Comparison of ENCODE assay signal across 1 cellular context in genomic region chr7:2856388-2857169, GRCh38.
A peak's percentile ranks its signal among the peaks of the same experiment; 100 is the strongest.
TF ChIP-seq lines count a peak whose summit lies in the region.

No MANE protein-coding gene starts in this region.

TF ChIP-seq in HepG2, 621 proteins besides CTCF, POLR2A, EP300 and RAD21 (continued from another document and continues in another):
- TF ChIP-seq USF2 (IDR thresholded peaks at IDR 0.05; ENCODE audit: low read depth, low read length) (peak; percentile 59), USF2 (CRISPR knock-in tag; IDR thresholded peaks at IDR 0.05; ENCODE audit: borderline replicate concordance) (no peak), RNF219 (CRISPR knock-in tag; IDR thresholded peaks at IDR 0.05) (no peak), IRF2 (CRISPR knock-in tag; IDR thresholded peaks at IDR 0.05) (no peak), ZNF83 (CRISPR knock-in tag; IDR thresholded peaks at IDR 0.05; ENCODE audit: borderline replicate concordance) (no peak), AHDC1 (CRISPR knock-in tag; IDR thresholded peaks at IDR 0.05; ENCODE audit: borderline replicate concordance) (no peak), ZNF569 (CRISPR knock-in tag; IDR thresholded peaks at IDR 0.05; ENCODE audit: borderline replicate concordance) (no peak), TFE3 (CRISPR knock-in tag; IDR thresholded peaks at IDR 0.05) (peak; percentile 54; the same call in 1 of the 2 replicates), SOX5 (CRISPR knock-in tag; IDR thresholded peaks at IDR 0.05; ENCODE audit: borderline replicate concordance) (peak; percentile 62; the same call in 1 of the 2 replicates), MATR3 (CRISPR knock-in tag; IDR thresholded peaks at IDR 0.05) (no peak), SAP130 (CRISPR knock-in tag; IDR thresholded peaks at IDR 0.05; ENCODE audit: low read depth) (peak; percentile 29; the same call in 1 of the 2 replicates), ETV6 (CRISPR knock-in tag; conservative IDR thresholded peaks at IDR 0.05) (no peak), NONO (IDR thresholded peaks at IDR 0.05) (no peak), NONO (CRISPR knock-in tag; conservative IDR thresholded peaks at IDR 0.05) (no peak), SUZ12 (IDR thresholded peaks at IDR 0.05; ENCODE audit: low read depth, low read length) (no peak), SOX13 (IDR thresholded peaks at IDR 0.05) (no peak), SOX13 (CRISPR knock-in tag; conservative IDR thresholded peaks at IDR 0.05 in 1 of 2, IDR thresholded peaks at IDR 0.05 in 1 of 2) (peak in 1 of 2 experiments; percentile 67; a peak in 2 of 4 replicates), ZNF44 (CRISPR knock-in tag; IDR thresholded peaks at IDR 0.05) (no peak), SNAPC4 (CRISPR knock-in tag; IDR thresholded peaks at IDR 0.05) (no peak), MAF1 (CRISPR knock-in tag; IDR thresholded peaks at IDR 0.05; ENCODE audit: borderline replicate concordance) (no peak), TGIF2 (CRISPR knock-in tag; IDR thresholded peaks at IDR 0.05) (no peak), TP53 (CRISPR knock-in tag; conservative IDR thresholded peaks at IDR 0.05) (no peak), TFAP4 (IDR thresholded peaks at IDR 0.05; ENCODE audit: borderline replicate concordance, low read depth) (peak; percentile 91), ZNF256 (CRISPR knock-in tag; conservative IDR thresholded peaks at IDR 0.05) (no peak), ZNF205 (CRISPR knock-in tag; IDR thresholded peaks at IDR 0.05) (no peak), CREB1 (IDR thresholded peaks at IDR 0.05) (no peak), CREB1 (CRISPR knock-in tag; IDR thresholded peaks at IDR 0.05) (no peak), CEBPB (IDR thresholded peaks at IDR 0.05; ENCODE audit: borderline replicate concordance, low read depth, low read length) (no peak), ZNF362 (CRISPR knock-in tag; IDR thresholded peaks at IDR 0.05; ENCODE audit: borderline replicate concordance) (0 out of 2 replicates have a peak, but pooled peaks have one; percentile 47), SRY (CRISPR knock-in tag; IDR thresholded peaks at IDR 0.05) (no peak), BHLHE40 (IDR thresholded peaks at IDR 0.05; ENCODE audit: low read length) (0 out of 2 replicates have a peak, but pooled peaks have one; percentile 21), MIER2 (CRISPR knock-in tag; IDR thresholded peaks at IDR 0.05) (no peak), AHR (CRISPR knock-in tag; IDR thresholded peaks at IDR 0.05) (no peak), ATF6 (CRISPR knock-in tag; conservative IDR thresholded peaks at IDR 0.05) (no peak), HBP1 (CRISPR knock-in tag; IDR thresholded peaks at IDR 0.05; ENCODE audit: low read depth) (no peak), ZNF7 (CRISPR knock-in tag; IDR thresholded peaks at IDR 0.05) (no peak), TMF1 (CRISPR knock-in tag; IDR thresholded peaks at IDR 0.05; ENCODE audit: low read depth) (no peak), SRF (IDR thresholded peaks at IDR 0.05; ENCODE audit: low read depth, low read length) (peak; percentile 81), TCF7 (IDR thresholded peaks at IDR 0.05; ENCODE audit: low read depth) (no peak), ZNF496 (CRISPR knock-in tag; IDR thresholded peaks at IDR 0.05; ENCODE audit: insufficient replicate concordance) (no peak)
